Comparison of ENCODE assay signal across 23 cellular contexts in genomic region chr13:73204916-73205315, GRCh38.
"Had no signal": no experiment of that assay in that cellular context is flagged by ENCODE, and none has a peak within 500 bp of the region (broad histone marks: within the 10 kb centered on the region; RNA-seq: fewer than 3 reads in every experiment).

No MANE protein-coding gene starts in this region.

- H3K27me3 ChIP-seq: ovary, right atrium auricular region, right lobe of liver, tibial nerve, uterus had no signal

- H3K4me2 ChIP-seq: smooth muscle cell had no signal

- DNase-seq: islet precursor cell; left ventricle myocardium superior; lower lobe of right lung; mammary epithelial cell; mesenchymal stem cell; naive B cell; natural killer cell; nephron progenitor cell; ovary; right lobe of liver; stimulated activated CD4-positive, alpha-beta T cell treated with anti-CD3 and anti-CD28 coated beads, Interleukin-1b, Interleukin-23, amount 100 ng/mL, for 48 hours; stimulated activated CD4-positive, alpha-beta T cell treated with anti-CD3 and anti-CD28 coated beads, Interleukin-2, amount 100 ng/mL, for 48 hours; stimulated activated CD4-positive, alpha-beta T cell treated with anti-CD3 and anti-CD28 coated beads, Interleukin-4, amount 100 ng/mL, for 4 hours; stimulated activated CD8-positive, alpha-beta memory T cell treated with anti-CD3 and anti-CD28 coated beads, Interleukin-4, amount 100 ng/mL, for 48 hours; stimulated activated naive CD4-positive, alpha-beta T cell treated with Interleukin-2 at 50 U/mL for 16 hours; stimulated activated naive CD8-positive, alpha-beta T cell treated with anti-CD3 and anti-CD28 coated beads, Interleukin-15, amount 100 ng/mL, for 72 hours; substantia nigra; uterus had no signal

- H3K27ac ChIP-seq: lower lobe of right lung, ovary, right atrium auricular region, right lobe of liver, tibial nerve, uterus had no signal

- H3K4me1 ChIP-seq: lower lobe of right lung, right atrium auricular region, right lobe of liver, uterus had no signal

- H3K4me3 ChIP-seq: lower lobe of right lung, ovary, right atrium auricular region, right lobe of liver, smooth muscle cell, tibial nerve, uterus had no signal

- H3K9me3 ChIP-seq: lower lobe of right lung, ovary, right atrium auricular region, right lobe of liver, tibial nerve, uterus had no signal

- H3K36me3 ChIP-seq: lower lobe of right lung, ovary, right atrium auricular region, right lobe of liver, tibial nerve, uterus had no signal

- ATAC-seq: left lobe of liver; left ventricle myocardium superior; lower lobe of right lung; natural killer cell; right lobe of liver; stimulated activated memory B cell treated with anti-CD40 and anti-IgM and Interleukin-4, amounts not matched to agents 10 μg/mL and 1 μg/mL and 100 μg/mL, for 72 hours; stimulated activated naive CD8-positive, alpha-beta T cell treated with anti-CD3 and anti-CD28 coated beads, Interleukin-15, amount 100 ng/mL, for 72 hours had no signal
